21 cellular contexts compared by ENCODE assay signal in genomic region chr2:174963437-174964400, GRCh38. TPM values are rescaled to one million over a fixed set of nuclear protein-coding genes. Genes with fewer than 3 reads are reported as not detected.
DNase-seq lines count a peak whose midpoint lies in the region; ATAC-seq, FAIRE-seq and TF ChIP-seq lines count a peak whose summit lies in the region.
"Had no signal": no experiment of that assay in that cellular context is flagged by ENCODE, and none has a peak within 500 bp of the region (broad histone marks: within the 10 kb centered on the region; RNA-seq: fewer than 3 reads in every experiment).

No MANE protein-coding gene starts in this region.

- peaks cover 53% of the 10 kb centered on the region for H3K4me1 Mint-ChIP-seq in nephron
- H3K4me1 Mint-ChIP-seq: central memory CD8-positive, alpha-beta T cell had no signal

- H3K4me1 ChIP-seq in ES-I3 (ENCODE audit: insufficient read depth, low read length) (peaks cover 42% of the 10 kb centered on the region), PC-9 (replicated peaks; ENCODE audit: insufficient read depth) (0 out of 2 replicates have a peak, but pooled peaks cover 4% of the 10 kb centered on the region), H1 (replicated peaks in 1 of 4; ENCODE audit: control insufficient read depth in 3 of 4, insufficient read depth in 4 of 4, low read length in 3 of 4) (peaks cover 4 to 27% (median 17%) of the 10 kb centered on the region in 4 experiments; a peak in 6 of 7 replicates)
- H3K4me1 ChIP-seq: Caco-2 had no signal

- DNase-seq in PC-9 = no peak
- no peak for DNase-seq in H1 (ENCODE audit: low read depth in 1 of 2, low spot score in 2 of 2)
- no peak for DNase-seq in H4 (ENCODE audit: low spot score)
- DNase-seq in HTR-8/SVneo (ENCODE audit: insufficient read length, low spot score) = no peak
- DNase-seq: activated CD4-positive, alpha-beta T cell treated with anti-CD3 and anti-CD28 coated beads for 48 hours; Caco-2; effector memory CD4-positive, alpha-beta T cell; glutamatergic neuron; NCI-H2029 treated with DMSO at 0.1 percent for 48 hours; NCI-H446; ovary; RPMI8226; stimulated activated naive CD8-positive, alpha-beta T cell treated with anti-CD3 and anti-CD28 coated beads, Interleukin-15, amount 100 ng/mL, for 72 hours; SW 1271 had no signal

- H3K36me3 ChIP-seq in ES-I3 (ENCODE audit: insufficient read depth, low read length) = no peaks in the 10 kb centered on the region
- no peaks in the 10 kb centered on the region for H3K36me3 ChIP-seq in PC-9 (ENCODE audit: low read depth)
- H3K36me3 ChIP-seq in H1 (ENCODE audit: control insufficient read depth in 2 of 4, insufficient read depth in 4 of 4, low read length in 3 of 4) = no peaks in the 10 kb centered on the region; a peak in 1 of 8 replicates
- H3K36me3 ChIP-seq: ovary had no signal

- no peak for TF ChIP-seq POLR2A in H1 (IDR thresholded peaks at IDR 0.05; ENCODE audit: control extremely low read depth in 1 of 2, low read depth in 2 of 2, low read length in 2 of 2)

- H3K4me2 ChIP-seq in PC-9 (no peak overlapping the region), H1 (ENCODE audit: insufficient read depth in 1 of 2, low read depth in 2 of 2, low read length in 2 of 2) (peak overlapping the region; percentile 4 to 42; a peak in 2 of 4 replicates)

- H3K27me3 Mint-ChIP-seq in nephron (ENCODE audit: low read depth) = no peaks in the 10 kb centered on the region

- H3K9ac ChIP-seq in ES-I3 (ENCODE audit: low read depth, low read length) (0 out of 2 replicates have a peak overlapping the region, but pooled peaks have one; percentile 7), H1 (replicated peaks in 1 of 4; ENCODE audit: extremely low read depth in 1 of 4, low read depth in 3 of 4, low read length in 3 of 4) (no peak overlapping the region)

- TF ChIP-seq CTCF in PC-9 (conservative IDR thresholded peaks at IDR 0.05) (no peak), H1 (IDR thresholded peaks at IDR 0.05; ENCODE audit: control extremely low read depth in 1 of 3, insufficient read depth in 1 of 3, low read depth in 1 of 3, low read length in 3 of 3) (no peak), nephron (IDR thresholded peaks at IDR 0.05; ENCODE audit: unreplicated experiment in 3 of 3) (no peak)

- no peak overlapping the region for H3K14ac ChIP-seq in H1 (ENCODE audit: insufficient read length)

- H2AFZ ChIP-seq in PC-9 (peak overlapping the region; percentile 37; the same call in 1 of the 2 replicates), H1 (ENCODE audit: low read length) (no peak overlapping the region)

- H3K4me3 ChIP-seq in PC-9 (no peak overlapping the region), H1 (ENCODE audit: extremely low read depth in 1 of 4, insufficient read depth in 2 of 4, low read depth in 3 of 4, low read length in 4 of 4) (peak overlapping the region in 1 of 4 experiments; percentile 30; a peak in 1 of 8 replicates)
- H3K4me3 ChIP-seq: ovary had no signal

- H2BK12ac ChIP-seq in H1 (ENCODE audit: low read depth, low read length) = peak overlapping the region; percentile 73; the same call in 1 of the 2 replicates

- no peak overlapping the region for H3K27ac ChIP-seq in PC-9
- H3K27ac ChIP-seq in H1 (ENCODE audit: low read depth, low read length) = peak overlapping the region; percentile 83
- H3K27ac ChIP-seq: ovary had no signal

- peak overlapping the region; percentile 18 for H3K56ac ChIP-seq in H1 (replicated peaks; ENCODE audit: insufficient read length, low read depth, low read length)

- H4K5ac ChIP-seq in H1 (ENCODE audit: insufficient read length, low read depth, low read length) = peak overlapping the region; percentile 49

- H3K4ac ChIP-seq in H1 (replicated peaks; ENCODE audit: insufficient read length, low read depth, low read length) = peak overlapping the region; percentile 61

- H3K4me3 Mint-ChIP-seq in nephron = no peak overlapping the region
- H3K4me3 Mint-ChIP-seq: central memory CD8-positive, alpha-beta T cell; stimulated activated naive CD8-positive, alpha-beta T cell treated with anti-CD3 and anti-CD28 coated beads, Interleukin-15, amount 100 ng/mL, for 72 hours had no signal

- intact Hi-C loops in PC-9 (cut with micrococcal nuclease; ENCODE audit: unreplicated experiment) = no loop called here

- H3F3A ChIP-seq in PC-9 (ENCODE audit: insufficient read depth, low read depth) = no peaks in the 10 kb centered on the region

- H3K36me3 Mint-ChIP-seq in nephron (ENCODE audit: low read depth) = peaks cover 8% of the 10 kb centered on the region

- no peak overlapping the region for H3K23ac ChIP-seq in H1 (ENCODE audit: insufficient read length)

- FAIRE-seq in H1 (lab: Jason Lieb, UNC) (peak; percentile 45), HTR-8/SVneo (lab: Jason Lieb, UNC) (no peak)
- FAIRE-seq: TTC549 had no signal

- H3K9me3 ChIP-seq in ES-I3 (ENCODE audit: control insufficient read depth, insufficient read depth, low read length) = no peaks in the 10 kb centered on the region
- H3K9me3 ChIP-seq in PC-9 (ENCODE audit: insufficient read depth, low read depth) = peaks cover 3% of the 10 kb centered on the region; the same call in 1 of the 2 replicates
- no peaks in the 10 kb centered on the region for H3K9me3 ChIP-seq in H1 (ENCODE audit: insufficient read depth in 2 of 2, low read depth in 1 of 2, low read length in 1 of 2)
- H3K9me3 ChIP-seq: Caco-2, ovary had no signal

- no peak for TF ChIP-seq EP300 in H1 (IDR thresholded peaks at IDR 0.05; ENCODE audit: borderline replicate concordance in 1 of 2, low read depth in 2 of 2, low read length in 2 of 2)

- H3K27me3 ChIP-seq in PC-9 (ENCODE audit: insufficient read depth, low read depth) (no peaks in the 10 kb centered on the region), H1 (replicated peaks in 1 of 4; ENCODE audit: control insufficient read depth in 3 of 4, extremely low read depth in 1 of 4, insufficient read depth in 3 of 4, low read length in 3 of 4) (no peaks in the 10 kb centered on the region)
- H3K27me3 ChIP-seq: ovary had no signal

- H2AK5ac ChIP-seq in H1 (ENCODE audit: low read depth, low read length) = peak overlapping the region; percentile 76

- H3K9me2 ChIP-seq in PC-9 (ENCODE audit: insufficient read depth) = 0 out of 2 replicates have a peak, but pooled peaks cover 5% of the 10 kb centered on the region

- BruUV-seq in PC-9 (replicated peaks; lab: Mats Ljungman, UMichigan) = no TSS peak

- CTCF ChIA-PET in PC-9 (lab: Charles Lee) (no interaction called here), H1 (lab: Charles Lee; ENCODE audit: partially characterized antibody) (interaction anchor here (0.6 to 1.0 kb wide), 3 partner anchors 17 to 187 kb away, joined by 3 read pairs; no protein-coding TSS in a partner anchor)

- H2BK15ac ChIP-seq in H1 (ENCODE audit: low read length) = no peak overlapping the region

- H2BK20ac ChIP-seq in H1 (ENCODE audit: low read length) = peak overlapping the region; percentile 81

- peak overlapping the region; percentile 85 for H2BK5ac ChIP-seq in H1 (ENCODE audit: low read depth, low read length)

- no peak for TF ChIP-seq RAD21 in H1 (IDR thresholded peaks at IDR 0.05 in 1 of 2, conservative IDR thresholded peaks at IDR 0.05 in 1 of 2; ENCODE audit: low read depth in 2 of 2, low read length in 2 of 2)

- WGBS in H1 (ENCODE audit: extremely low coverage in 1 of 2, insufficient coverage in 1 of 2, insufficient read length in 1 of 2, insufficient replicate concordance in 2 of 2, low coverage in 1 of 2, low lambda C conversion rate in 2 of 2, missing lambda C conversion rate in 1 of 2), 2 experiments = 68% methylated on average over 7 of the region's 7 CpGs; no CpG with 5 or more reads in 1 of the 2 experiments

- ATAC-seq in HG02852 (IDR thresholded peaks at IDR 0.05; ENCODE audit: unreplicated experiment) (no peak), HG03095 (IDR thresholded peaks at IDR 0.05; ENCODE audit: unreplicated experiment) (no peak)
- ATAC-seq: stimulated activated naive CD8-positive, alpha-beta T cell treated with anti-CD3 and anti-CD28 coated beads, Interleukin-15, amount 100 ng/mL, for 72 hours had no signal

- H3K18ac ChIP-seq in H1 (ENCODE audit: extremely low read depth, low read length) = peak overlapping the region; percentile 81

- H4K20me1 ChIP-seq in PC-9 (ENCODE audit: insufficient read depth) = no peaks in the 10 kb centered on the region
- H4K20me1 ChIP-seq in H1 (replicated peaks in 1 of 2; ENCODE audit: control insufficient read depth in 1 of 2, insufficient read depth in 2 of 2, low read length in 2 of 2) = no peaks in the 10 kb centered on the region

- no peaks in the 10 kb centered on the region for H3K23me2 ChIP-seq in H1 (ENCODE audit: low read depth, low read length)

- POLR2A ChIA-PET in PC-9 (lab: Charles Lee; ENCODE audit: unreplicated experiment) (no interaction called here), H1 (lab: Charles Lee; ENCODE audit: partially characterized antibody) (no interaction called here)

- peak overlapping the region; percentile 36 to 53 (median 51) for H3K27ac Mint-ChIP-seq in nephron
- H3K27ac Mint-ChIP-seq: activated T-helper 2 cell treated with anti-CD3 and anti-CD28 coated beads, Interferon-gamma antibody, Interleukin-2, Interleukin-4, amounts not matched to agents 10 μg/mL and 5 μg/mL and 100 μg/mL, durations not matched to agents 14 hours and 24 hours and 36 hours had no signal

- H3K79me2 ChIP-seq in PC-9 (ENCODE audit: low read depth) (no peaks in the 10 kb centered on the region), H1 (ENCODE audit: control insufficient read depth in 1 of 2, insufficient read depth in 2 of 2, low read length in 2 of 2) (peaks cover 3 to 83% of the 10 kb centered on the region in 2 experiments; a peak in 3 of 4 replicates)

- H3K9me3 Mint-ChIP-seq in nephron = no peaks in the 10 kb centered on the region
- H3K9me3 Mint-ChIP-seq: activated T-helper 2 cell treated with anti-CD3 and anti-CD28 coated beads, Interferon-gamma antibody, Interleukin-2, Interleukin-4, amounts not matched to agents 10 μg/mL and 5 μg/mL and 100 μg/mL, durations not matched to agents 14 hours and 24 hours and 36 hours; central memory CD8-positive, alpha-beta T cell; stimulated activated naive CD8-positive, alpha-beta T cell treated with anti-CD3 and anti-CD28 coated beads, Interleukin-15, amount 100 ng/mL, for 72 hours had no signal

- 0 out of 2 replicates have a peak, but pooled peaks cover 3% of the 10 kb centered on the region for H3K79me1 ChIP-seq in H1 (ENCODE audit: low read depth, low read length)

- H4K8ac ChIP-seq in H1 (ENCODE audit: extremely low read depth, insufficient read depth, low read length) = no peak overlapping the region

- peak overlapping the region; percentile 85 for H4K91ac ChIP-seq in H1 (replicated peaks; ENCODE audit: insufficient read length, low read length)

- peak overlapping the region; percentile 88 for H2BK120ac ChIP-seq in H1 (replicated peaks; ENCODE audit: low read depth, low read length)

RNA-seq across cellular contexts. Expression of gene CHN1, which starts 41.5 kb away (rescaled TPM):
- total RNA-seq in PC-9 (2021) = 11.8 and 14.0 TPM in 2 replicates
- 50.4 and 54.0 TPM in 2 replicates for total RNA-seq in H1 (2021; fragmentation: NEBNext Ultra II Directional; extraction: Animal tissue kit (Norgen Biotek cat#: 25700))
- polyA plus RNA-seq in H1 (2011; rRNA removed) = 27.5 and 65.7 TPM in 2 replicates
- polyA plus RNA-seq in H1 (2011; cell fraction: cytosol; rRNA removed) = 58.1 TPM
- 29.0 TPM for polyA plus RNA-seq in H1 (2011; cell fraction: nucleus; rRNA removed)
- polyA plus RNA-seq in H1 (2012, experiment 1 of 2) = 45.3 to 77.3 TPM (median 55.9 TPM) in 4 replicates
- polyA plus RNA-seq in H1 (2012, experiment 2 of 2) = 4.8 TPM
- 24.2 TPM for polyA plus RNA-seq in H1 (2013, experiment 1 of 2)
- 24.6 TPM for polyA plus RNA-seq in H1 (2013, experiment 2 of 2)
- polyA minus RNA-seq in H1 (2011; rRNA and poly(A)+ RNA removed) = 80.3 and 138 TPM in 2 replicates
- 23.7 TPM for polyA minus RNA-seq in H1 (2011; cell fraction: cytosol; rRNA and poly(A)+ RNA removed)
- 85.2 TPM for polyA minus RNA-seq in H1 (2011; cell fraction: nucleus; rRNA and poly(A)+ RNA removed)
- 14.5 and 18.5 TPM in 2 replicates for total RNA-seq in H4 (2014; rRNA removed; shearing (Covaris generic))
